8 cellular contexts compared by ENCODE assay signal in the genomic region with DNA sequence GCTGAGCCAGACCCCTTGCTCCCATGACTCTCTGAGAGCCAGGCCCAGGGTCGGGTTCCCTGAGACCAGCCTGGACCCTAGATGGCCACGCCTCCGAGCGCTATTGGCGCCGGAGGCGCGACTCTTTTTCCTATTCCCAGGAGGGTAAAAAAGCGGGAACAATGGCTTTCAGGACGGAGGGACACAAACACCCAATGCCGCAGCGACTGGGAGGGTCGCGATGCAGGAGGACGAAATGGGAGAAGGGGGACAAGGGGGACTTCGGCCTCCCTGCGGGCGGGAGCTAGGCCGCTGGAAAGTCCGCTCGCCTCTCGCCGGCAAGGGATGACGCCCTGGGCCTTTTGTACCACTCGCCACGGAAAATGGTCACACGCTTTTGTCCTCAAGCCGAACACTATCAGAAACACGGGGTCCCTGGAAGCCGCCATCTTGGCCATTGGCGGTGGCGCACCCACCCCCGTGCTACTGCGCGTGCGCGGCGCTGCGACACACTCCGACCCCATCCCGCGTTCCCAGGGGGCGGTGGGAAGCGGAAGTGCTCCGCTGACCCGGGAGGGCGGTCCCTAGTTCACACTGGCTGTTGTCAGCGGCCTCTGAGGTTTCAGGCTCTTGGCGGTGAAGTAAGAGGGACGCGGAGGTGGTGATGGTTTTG.
DNase-seq lines count a peak whose midpoint lies in the region; ATAC-seq and TF ChIP-seq lines count a peak whose summit lies in the region.

No MANE protein-coding gene starts in this region.

- peak overlapping the region; percentile 73 for H3K4me2 ChIP-seq in DND-41 (ENCODE audit: insufficient read depth, low read length)

- H4K20me1 ChIP-seq in DND-41 (ENCODE audit: insufficient read depth, low read length): no peaks in the 10 kb centered on the region

- H3K4me3 Mint-ChIP-seq in activated T-helper 2 cell treated with anti-CD3 and anti-CD28 coated beads, Interferon-gamma antibody, Interleukin-2, Interleukin-4, amounts not matched to agents 10 μg/mL and 5 μg/mL and 100 μg/mL, durations not matched to agents 14 hours and 24 hours and 36 hours (ENCODE audit: low read depth): peak overlapping the region; percentile 84
- H3K4me3 Mint-ChIP-seq in natural killer cell treated with Interleukin-12 subunit alpha and Interleukin-12 subunit beta and Interleukin-15 and Interleukin-18, amount 100 ng/mL, for 72 hours: peak overlapping the region; percentile 73

- H3K27ac Mint-ChIP-seq in activated T-helper 2 cell treated with anti-CD3 and anti-CD28 coated beads, Interferon-gamma antibody, Interleukin-2, Interleukin-4, amounts not matched to agents 10 μg/mL and 5 μg/mL and 100 μg/mL, durations not matched to agents 14 hours and 24 hours and 36 hours: peak overlapping the region; percentile 90
- H3K27ac Mint-ChIP-seq in natural killer cell treated with Interleukin-12 subunit alpha and Interleukin-12 subunit beta and Interleukin-15 and Interleukin-18, amount 100 ng/mL, for 72 hours: peak overlapping the region; percentile 84 to 89

- H3K9me3 Mint-ChIP-seq in activated T-helper 2 cell treated with anti-CD3 and anti-CD28 coated beads, Interferon-gamma antibody, Interleukin-2, Interleukin-4, amounts not matched to agents 10 μg/mL and 5 μg/mL and 100 μg/mL, durations not matched to agents 14 hours and 24 hours and 36 hours: no peaks in the 10 kb centered on the region
- no peaks in the 10 kb centered on the region for H3K9me3 Mint-ChIP-seq in natural killer cell treated with Interleukin-12 subunit alpha and Interleukin-12 subunit beta and Interleukin-15 and Interleukin-18, amount 100 ng/mL, for 72 hours

- H3K9me3 ChIP-seq in DND-41 (ENCODE audit: insufficient read depth, low read length, severe bottlenecking): no peaks in the 10 kb centered on the region

- ATAC-seq in DND-41 (ENCODE audit: insufficient read depth, low read depth) (peak; percentile 96), GM21723 (IDR thresholded peaks at IDR 0.05; ENCODE audit: unreplicated experiment) (peak; percentile 94)
- peak; percentile 96 for ATAC-seq in natural killer cell treated with Interleukin-12 subunit alpha and Interleukin-12 subunit beta and Interleukin-15 and Interleukin-18, amount 100 ng/mL, for 72 hours

- peak overlapping the region; percentile 91 for H2AFZ ChIP-seq in DND-41 (ENCODE audit: low read depth, low read length)

- peaks cover 24% of the 10 kb centered on the region for H3K4me1 ChIP-seq in DND-41 (ENCODE audit: insufficient read depth, low read length)

- no peaks in the 10 kb centered on the region for H3K27me3 ChIP-seq in DND-41 (ENCODE audit: insufficient read depth, low read length, poor library complexity)

- peaks cover 27% of the 10 kb centered on the region for H3K36me3 Mint-ChIP-seq in activated T-helper 2 cell treated with anti-CD3 and anti-CD28 coated beads, Interferon-gamma antibody, Interleukin-2, Interleukin-4, amounts not matched to agents 10 μg/mL and 5 μg/mL and 100 μg/mL, durations not matched to agents 14 hours and 24 hours and 36 hours (ENCODE audit: low read depth)
- peaks cover under 1% of the 10 kb centered on the region for H3K36me3 Mint-ChIP-seq in natural killer cell treated with Interleukin-12 subunit alpha and Interleukin-12 subunit beta and Interleukin-15 and Interleukin-18, amount 100 ng/mL, for 72 hours

- in situ Hi-C loops in KBM-7 (cut with MboI; ENCODE audit: low pct_unique_long_range_greater_than_20kb, low sequenced_read_pairs): no loop called here

- H3K9ac ChIP-seq in DND-41 (ENCODE audit: low read depth, low read length): peak overlapping the region; percentile 85

- peaks cover 19% of the 10 kb centered on the region for H3K4me1 Mint-ChIP-seq in activated T-helper 2 cell treated with anti-CD3 and anti-CD28 coated beads, Interferon-gamma antibody, Interleukin-2, Interleukin-4, amounts not matched to agents 10 μg/mL and 5 μg/mL and 100 μg/mL, durations not matched to agents 14 hours and 24 hours and 36 hours (ENCODE audit: low read depth)
- peaks cover 4 to 6% of the 10 kb centered on the region in 2 donors for H3K4me1 Mint-ChIP-seq in natural killer cell treated with Interleukin-12 subunit alpha and Interleukin-12 subunit beta and Interleukin-15 and Interleukin-18, amount 100 ng/mL, for 72 hours (ENCODE audit: low read depth in 2 of 2)

- intact Hi-C loops in activated T-helper 2 cell treated with anti-CD3 and anti-CD28 coated beads, Interferon-gamma antibody, Interleukin-2, Interleukin-4, amounts not matched to agents 10 μg/mL and 5 μg/mL and 100 μg/mL, durations not matched to agents 14 hours and 24 hours and 36 hours (cut with micrococcal nuclease): loop anchor here (1.0 to 10.0 kb wide), 3 partner anchors 98 to 390 kb away; partner anchors contain the start of genes RP2 and ZNF674

- DNase-seq in DND-41 (peak; percentile 91), KBM-7 (peak; percentile 92), RKO (ENCODE audit: low spot score) (peak; percentile 87), fibroblast of pulmonary artery (ENCODE audit: low read depth) (peak; percentile 77)
- peak; percentile 77 for DNase-seq in activated T-helper 2 cell treated with anti-CD3 and anti-CD28 coated beads, Interferon-gamma antibody, Interleukin-2, Interleukin-4, amounts not matched to agents 10 μg/mL and 5 μg/mL and 100 μg/mL, durations not matched to agents 14 hours and 24 hours and 36 hours (ENCODE audit: low spot score)
- DNase-seq in natural killer cell treated with Interleukin-12 subunit alpha and Interleukin-12 subunit beta and Interleukin-15 and Interleukin-18, amount 100 ng/mL, for 72 hours (ENCODE audit: low spot score): peak; percentile 93
- peak; percentile 77 for DNase-seq in stimulated activated naive CD4-positive, alpha-beta T cell treated with Interleukin-2 at 50 U/mL for 16 hours (lab: John Stamatoyannopoulos, UW)

- H3K27ac ChIP-seq in DND-41 (ENCODE audit: low read length): peak overlapping the region; percentile 94

- peaks cover 11% of the 10 kb centered on the region for H3K36me3 ChIP-seq in DND-41 (ENCODE audit: insufficient read depth, low read length)

- peak overlapping the region; percentile 45 to 94; a peak in 3 of 4 replicates for H3K4me3 ChIP-seq in DND-41 (ENCODE audit: low read depth in 1 of 2, low read length in 2 of 2)
- H3K4me3 ChIP-seq in fibroblast of pulmonary artery (replicated peaks; ENCODE audit: low read depth, low read length): peak overlapping the region; percentile 71

- no peaks in the 10 kb centered on the region for H3K27me3 Mint-ChIP-seq in activated T-helper 2 cell treated with anti-CD3 and anti-CD28 coated beads, Interferon-gamma antibody, Interleukin-2, Interleukin-4, amounts not matched to agents 10 μg/mL and 5 μg/mL and 100 μg/mL, durations not matched to agents 14 hours and 24 hours and 36 hours (ENCODE audit: low read depth)
- peaks cover 0 to 5% of the 10 kb centered on the region in 2 donors for H3K27me3 Mint-ChIP-seq in natural killer cell treated with Interleukin-12 subunit alpha and Interleukin-12 subunit beta and Interleukin-15 and Interleukin-18, amount 100 ng/mL, for 72 hours

- no peak for TF ChIP-seq CTCF in DND-41 (IDR thresholded peaks at IDR 0.05; ENCODE audit: borderline replicate concordance, extremely low read depth, low read length, poor library complexity, severe bottlenecking)
- TF ChIP-seq CTCF in fibroblast of pulmonary artery (IDR thresholded peaks at IDR 0.05; ENCODE audit: low read length, missing control alignments): no peak

- H3K79me2 ChIP-seq in DND-41 (ENCODE audit: insufficient read depth, low read length): peaks cover 14% of the 10 kb centered on the region

Comparison
In these comparisons a context has a peak if more than half of its experiments do, and no peak if none do; other contexts are left out.
1. Peak in every context shown above with its lines: DNase-seq, ATAC-seq, H3K4me3 ChIP-seq and H3K27ac ChIP-seq.